6 cellular contexts compared by ENCODE assay signal in the genomic region with DNA sequence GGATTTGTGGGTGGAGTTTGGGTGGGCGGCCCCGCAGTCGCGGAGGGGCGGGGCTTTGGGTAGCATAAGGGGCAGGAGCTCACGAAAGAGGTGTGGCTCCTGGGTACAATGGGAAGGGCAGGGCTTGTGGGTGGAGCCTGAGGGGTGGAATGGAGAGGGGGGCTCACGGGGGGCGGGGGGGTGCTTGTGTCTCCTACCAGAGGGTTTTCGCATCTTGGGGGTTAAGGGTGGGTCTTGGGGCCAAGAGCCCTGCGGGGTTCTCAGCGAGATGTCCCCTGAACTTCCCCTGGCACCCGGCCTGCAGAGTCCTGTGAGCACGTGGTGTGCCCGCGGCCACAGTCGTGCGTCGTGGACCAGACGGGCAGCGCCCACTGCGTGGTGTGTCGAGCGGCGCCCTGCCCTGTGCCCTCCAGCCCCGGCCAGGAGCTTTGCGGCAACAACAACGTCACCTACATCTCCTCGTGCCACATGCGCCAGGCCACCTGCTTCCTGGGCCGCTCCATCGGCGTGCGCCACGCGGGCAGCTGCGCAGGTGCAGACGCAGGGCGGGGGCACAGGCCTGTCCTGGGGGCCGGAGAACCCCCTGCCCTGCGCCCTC. TPM values are rescaled to one million over a fixed set of nuclear protein-coding genes. Genes with fewer than 3 reads are reported as not detected.
DNase-seq lines count a peak whose midpoint lies in the region; ATAC-seq and TF ChIP-seq lines count a peak whose summit lies in the region.

No MANE protein-coding gene starts in this region.

- H3K9me2 ChIP-seq in HCT116 (ENCODE audit: insufficient read depth), result no peaks in the 10 kb centered on the region

- peaks cover 4% of the 10 kb centered on the region for H3K4me1 Mint-ChIP-seq in activated CD4-positive, alpha-beta T cell treated with anti-CD3 and anti-CD28 coated beads, Interleukin-2, amount 10 ng/mL, durations not matched to agents 24 days and 14 days

- no peaks in the 10 kb centered on the region for H3K9me3 Mint-ChIP-seq in activated CD4-positive, alpha-beta T cell treated with anti-CD3 and anti-CD28 coated beads, Interleukin-2, amount 10 ng/mL, durations not matched to agents 24 days and 14 days

- ATAC-seq in HCT116 (peak; percentile 62), left lobe of liver (no peak), HG02759 (IDR thresholded peaks at IDR 0.05; ENCODE audit: unreplicated experiment) (no peak)

- H3K4me3 ChIP-seq in HCT116 (replicated peaks in 1 of 2; ENCODE audit: low read depth in 1 of 2, low read length in 2 of 2), result peak overlapping the region; percentile 49 to 56; a peak in 3 of 4 replicates

- TF ChIP-seq RAD21 in HCT116 (IDR thresholded peaks at IDR 0.05; ENCODE audit: low read depth), result no peak

- TF ChIP-seq POLR2A in HCT116 (IDR thresholded peaks at IDR 0.05; ENCODE audit: borderline replicate concordance, extremely low read depth, insufficient read depth, insufficient read length), result no peak

- POLR2A ChIA-PET in HCT116 (lab: Charles Lee), result interaction anchor here (0.7 to 1.2 kb wide), 5 partner anchors 17 to 71 kb away, joined by 3 to 10 read pairs (median 5); no protein-coding TSS in a partner anchor

- peak overlapping the region; percentile 88 for H3K4me3 Mint-ChIP-seq in activated CD4-positive, alpha-beta T cell treated with anti-CD3 and anti-CD28 coated beads, Interleukin-2, amount 10 ng/mL, durations not matched to agents 24 days and 14 days

- H3K36me3 ChIP-seq in HCT116 (ENCODE audit: control insufficient read depth in 1 of 2, insufficient read depth in 2 of 2, low read length in 2 of 2), result no peaks in the 10 kb centered on the region; a peak in 1 of 4 replicates

- H4K20me1 ChIP-seq in HCT116 (ENCODE audit: insufficient read depth), result no peaks in the 10 kb centered on the region

- no peak for DNase-seq in HCT116 (ENCODE audit: low read depth, low spot score)
- no peak for DNase-seq in activated CD4-positive, alpha-beta T cell treated with anti-CD3 and anti-CD28 coated beads, Interleukin-2, amount 10 ng/mL, durations not matched to agents 24 days and 14 days
- DNase-seq in left lobe of liver (ENCODE audit: low spot score), result peak; percentile 74
- no peak for DNase-seq in SW480 (ENCODE audit: low spot score)
- DNase-seq in NAMALWA (ENCODE audit: low spot score), result no peak

- no peaks in the 10 kb centered on the region for H3K9me3 ChIP-seq in HCT116 (ENCODE audit: control insufficient read depth in 1 of 2, insufficient read depth in 1 of 2, low read depth in 1 of 2, low read length in 2 of 2)

- peak overlapping the region; percentile 90 for H3K4me2 ChIP-seq in HCT116 (ENCODE audit: low read length)

- H3K4me1 ChIP-seq in HCT116 (ENCODE audit: control insufficient read depth in 1 of 2, insufficient read depth in 2 of 2, low read length in 2 of 2), result peaks cover 15 to 39% of the 10 kb centered on the region in 2 experiments

- no peaks in the 10 kb centered on the region for H3K27me3 ChIP-seq in HCT116 (ENCODE audit: insufficient read depth, low read length)

- peak overlapping the region; percentile 99 for H3K27ac Mint-ChIP-seq in activated CD4-positive, alpha-beta T cell treated with anti-CD3 and anti-CD28 coated beads, Interleukin-2, amount 10 ng/mL, durations not matched to agents 24 days and 14 days

- H3K27ac ChIP-seq in HCT116 (ENCODE audit: low read depth, low read length), result peak overlapping the region; percentile 74

- CTCF ChIA-PET in HCT116 (lab: Charles Lee), result interaction anchor here (1.6 kb wide), 1 partner anchor 303 kb away, joined by 3 read pairs; a partner anchor contains a TSS

- BruUV-seq in HCT116 (replicated peaks; lab: Mats Ljungman, UMichigan), result no TSS peak

- H3K79me2 ChIP-seq in HCT116 (ENCODE audit: insufficient read depth, low read length), result peaks cover 22% of the 10 kb centered on the region; the same call in 1 of the 2 replicates

- intact Hi-C loops in HCT116 (cut with micrococcal nuclease), result no loop called here
- intact Hi-C loops in activated CD4-positive, alpha-beta T cell treated with anti-CD3 and anti-CD28 coated beads, Interleukin-2, amount 10 ng/mL, durations not matched to agents 24 days and 14 days (cut with micrococcal nuclease), result loop anchor here (1.0 to 2.0 kb wide), 2 partner anchors 23 to 70 kb away; no protein-coding TSS in a partner anchor

- H3K27me3 Mint-ChIP-seq in activated CD4-positive, alpha-beta T cell treated with anti-CD3 and anti-CD28 coated beads, Interleukin-2, amount 10 ng/mL, durations not matched to agents 24 days and 14 days, result peaks cover 2% of the 10 kb centered on the region

- no peak overlapping the region for H2AFZ ChIP-seq in HCT116 (ENCODE audit: low read depth, low read length, poor library complexity, severe bottlenecking)

- H3K9ac ChIP-seq in HCT116 (ENCODE audit: low read length), result peak overlapping the region; percentile 64; the same call in 1 of the 2 replicates

- RAD21 ChIA-PET in HCT116 (lab: Charles Lee; ENCODE audit: low non-redundant PET in 1 of 2, low total read pairs in 2 of 2, uncharacterized antibody in 2 of 2, unreplicated experiment in 2 of 2), result interaction anchor here in 1 of 2 experiments (1.0 kb wide), 1 partner anchor 53 kb away, joined by 3 read pairs; no protein-coding TSS in a partner anchor

- TF ChIP-seq CTCF in HCT116 (IDR thresholded peaks at IDR 0.05 in 2 of 3, conservative IDR thresholded peaks at IDR 0.05 in 1 of 3; ENCODE audit: borderline replicate concordance in 1 of 3, insufficient read depth in 1 of 3, low read depth in 2 of 3, low read length in 2 of 3), result no peak

- H3K36me3 Mint-ChIP-seq in activated CD4-positive, alpha-beta T cell treated with anti-CD3 and anti-CD28 coated beads, Interleukin-2, amount 10 ng/mL, durations not matched to agents 24 days and 14 days (ENCODE audit: low read depth), result no peaks in the 10 kb centered on the region

TF ChIP-seq in HCT116, 20 proteins besides CTCF, POLR2A, EP300 and RAD21 (continues in another document):
- TF ChIP-seq CEBPB (IDR thresholded peaks at IDR 0.05; ENCODE audit: low read depth) (no peak), SRF (IDR thresholded peaks at IDR 0.05; ENCODE audit: low read depth) (no peak), EGR1 (IDR thresholded peaks at IDR 0.05; ENCODE audit: low read depth) (no peak), EZH2phosphoT487 (IDR thresholded peaks at IDR 0.05; ENCODE audit: borderline replicate concordance) (no peak), ZFX (IDR thresholded peaks at IDR 0.05) (no peak), CBX3 (IDR thresholded peaks at IDR 0.05; ENCODE audit: low read depth) (no peak)
- TF ChIP-seq, protein P1, sequence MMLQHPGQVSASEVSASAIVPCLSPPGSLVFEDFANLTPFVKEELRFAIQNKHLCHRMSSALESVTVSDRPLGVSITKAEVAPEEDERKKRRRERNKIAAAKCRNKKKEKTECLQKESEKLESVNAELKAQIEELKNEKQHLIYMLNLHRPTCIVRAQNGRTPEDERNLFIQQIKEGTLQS (IDR thresholded peaks at IDR 0.05), result no peak
- TF ChIP-seq, protein P2, sequence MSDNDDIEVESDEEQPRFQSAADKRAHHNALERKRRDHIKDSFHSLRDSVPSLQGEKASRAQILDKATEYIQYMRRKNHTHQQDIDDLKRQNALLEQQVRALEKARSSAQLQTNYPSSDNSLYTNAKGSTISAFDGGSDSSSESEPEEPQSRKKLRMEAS (IDR thresholded peaks at IDR 0.05), result no peak
- TF ChIP-seq, protein P3, sequence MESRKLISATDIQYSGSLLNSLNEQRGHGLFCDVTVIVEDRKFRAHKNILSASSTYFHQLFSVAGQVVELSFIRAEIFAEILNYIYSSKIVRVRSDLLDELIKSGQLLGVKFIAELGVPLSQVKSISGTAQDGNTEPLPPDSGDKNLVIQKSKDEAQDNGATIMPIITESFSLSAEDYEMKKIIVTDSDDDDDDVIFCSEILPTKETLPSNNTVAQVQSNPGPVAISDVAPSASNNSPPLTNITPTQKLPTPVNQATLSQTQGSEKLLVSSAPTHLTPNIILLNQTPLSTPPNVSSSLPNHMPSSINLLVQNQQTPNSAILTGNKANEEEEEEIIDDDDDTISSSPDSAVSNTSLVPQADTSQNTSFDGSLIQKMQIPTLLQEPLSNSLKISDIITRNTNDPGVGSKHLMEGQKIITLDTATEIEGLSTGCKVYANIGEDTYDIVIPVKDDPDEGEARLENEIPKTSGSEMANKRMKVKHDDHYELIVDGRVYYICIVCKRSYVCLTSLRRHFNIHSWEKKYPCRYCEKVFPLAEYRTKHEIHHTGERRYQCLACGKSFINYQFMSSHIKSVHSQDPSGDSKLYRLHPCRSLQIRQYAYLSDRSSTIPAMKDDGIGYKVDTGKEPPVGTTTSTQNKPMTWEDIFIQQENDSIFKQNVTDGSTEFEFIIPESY (IDR thresholded peaks at IDR 0.05; ENCODE audit: extremely low read depth, insufficient replicate concordance, low read length), result no peak

RNA-seq across cellular contexts. Expression of a gene that starts 4.9 kb away (rescaled TPM):
- total RNA-seq in HCT116 (2021; ENCODE audit: unreplicated experiment) (29.1 TPM), left lobe of liver (4.3 TPM)
- 25.7 and 26.1 TPM in 2 replicates for polyA plus RNA-seq in HCT116 (2012)
- 7.2 and 7.7 TPM in 2 replicates for total RNA-seq in activated CD4-positive, alpha-beta T cell treated with anti-CD3 and anti-CD28 coated beads, Interleukin-2, amount 10 ng/mL, durations not matched to agents 24 days and 14 days

RNA-seq across cellular contexts. Expression of a gene that starts 14.1 kb away (rescaled TPM):
- total RNA-seq in HCT116 (2021; ENCODE audit: unreplicated experiment) (not detected), left lobe of liver (not detected)
- 0.12 and 0.16 TPM in 2 replicates for polyA plus RNA-seq in HCT116 (2012)
- not detected in 2 replicates for total RNA-seq in activated CD4-positive, alpha-beta T cell treated with anti-CD3 and anti-CD28 coated beads, Interleukin-2, amount 10 ng/mL, durations not matched to agents 24 days and 14 days

RNA-seq across cellular contexts. Expression of a gene that starts 18.1 kb away (rescaled TPM):
- total RNA-seq in HCT116 (2021; ENCODE audit: unreplicated experiment), result 93.8 TPM
- polyA plus RNA-seq in HCT116 (2012), result 87.9 and 89.0 TPM in 2 replicates
- total RNA-seq in activated CD4-positive, alpha-beta T cell treated with anti-CD3 and anti-CD28 coated beads, Interleukin-2, amount 10 ng/mL, durations not matched to agents 24 days and 14 days, result 109 and 110 TPM in 2 replicates
- 22.2 TPM for total RNA-seq in left lobe of liver

RNA-seq across cellular contexts. Expression of a gene that starts 27.6 kb away (rescaled TPM):
- 43.7 TPM for total RNA-seq in HCT116 (2021; ENCODE audit: unreplicated experiment)
- 28.5 and 34.2 TPM in 2 replicates for polyA plus RNA-seq in HCT116 (2012)
- 0.24 TPM in 1 of 2 replicates, not detected in the other for total RNA-seq in activated CD4-positive, alpha-beta T cell treated with anti-CD3 and anti-CD28 coated beads, Interleukin-2, amount 10 ng/mL, durations not matched to agents 24 days and 14 days
- total RNA-seq in left lobe of liver, result 6.6 TPM

RNA-seq across cellular contexts. Expression of a gene that starts 41.4 kb away (rescaled TPM):
- 1.5 TPM for total RNA-seq in HCT116 (2021; ENCODE audit: unreplicated experiment)
- 0.35 and 0.39 TPM in 2 replicates for polyA plus RNA-seq in HCT116 (2012)
- total RNA-seq in activated CD4-positive, alpha-beta T cell treated with anti-CD3 and anti-CD28 coated beads, Interleukin-2, amount 10 ng/mL, durations not matched to agents 24 days and 14 days, result not detected in 2 replicates
- 0.30 TPM for total RNA-seq in left lobe of liver
